ENCODE assay signal across 25 cellular contexts in the genomic region with DNA sequence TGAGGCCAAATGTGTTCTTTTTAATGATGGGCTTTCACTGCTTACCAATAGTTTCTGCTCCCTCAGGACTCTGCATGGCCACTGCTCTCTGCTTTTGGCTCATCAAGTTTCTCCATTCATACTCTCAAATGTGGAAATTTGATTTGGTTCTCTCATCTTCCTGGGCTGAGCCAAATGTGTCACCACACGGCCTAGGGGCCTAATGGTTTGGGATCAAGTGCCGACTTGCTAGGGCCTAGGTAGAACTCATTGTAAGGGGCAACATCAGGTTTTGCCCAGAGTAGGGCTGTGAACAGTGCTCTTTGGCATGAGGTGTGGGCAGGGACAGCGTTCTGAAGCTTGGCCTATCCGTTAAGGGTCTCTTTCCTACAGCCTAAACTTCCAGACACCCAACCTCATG. TPM values are rescaled to one million over a fixed set of nuclear protein-coding genes. Genes with fewer than 3 reads are reported as not detected.
"Had no signal": no experiment of that assay in that cellular context is flagged by ENCODE, and none has a peak within 500 bp of the region (broad histone marks: within the 10 kb centered on the region; RNA-seq: fewer than 3 reads in every experiment).

No MANE protein-coding gene starts in this region.

- H3K4me3 ChIP-seq: cardiac muscle cell, right lobe of liver, testis, upper lobe of right lung had no signal

- H3K4me3 Mint-ChIP-seq: activated CD8-positive, alpha-beta T cell treated with anti-CD3 and anti-CD28 coated beads for 36 hours; dendritic cell treated with granulocyte-macrophage colony-stimulating factor and Interleukin-4, amounts not matched to agents 40 ng/mL and 50 ng/mL, for 4 days; stimulated activated memory B cell treated with anti-CD40 and anti-IgM and Interleukin-4, amounts not matched to agents 10 μg/mL and 1 μg/mL and 100 μg/mL, for 72 hours; T-cell; WTC11 had no signal

- H3K9me3 Mint-ChIP-seq: activated CD8-positive, alpha-beta T cell treated with anti-CD3 and anti-CD28 coated beads for 36 hours; activated naive CD4-positive, alpha-beta T cell treated with anti-CD3 and anti-CD28 coated beads, Interleukin-2, amount 50 U/mL, for 72 hours; dendritic cell treated with granulocyte-macrophage colony-stimulating factor and Interleukin-4, amounts not matched to agents 40 ng/mL and 50 ng/mL, for 4 days; stimulated activated memory B cell treated with anti-CD40 and anti-IgM and Interleukin-4, amounts not matched to agents 10 μg/mL and 1 μg/mL and 100 μg/mL, for 72 hours; T-cell; WTC11 had no signal

- DNase-seq: activated CD4-positive, alpha-beta T cell treated with anti-CD3 and anti-CD28 coated beads for 4 hours; activated CD8-positive, alpha-beta memory T cell treated with anti-CD3 and anti-CD28 coated beads, Interleukin-2, amount 50 U/mL, for 4 hours; activated CD8-positive, alpha-beta T cell treated with anti-CD3 and anti-CD28 coated beads for 36 hours; activated gamma-delta T cell; effector CD8-positive, alpha-beta T cell; foreskin melanocyte; hypothalamus; islet precursor cell; right lobe of liver; small intestine; stimulated activated CD4-positive, alpha-beta T cell treated with anti-CD3 and anti-CD28 coated beads, Interleukin-15, amount 100 ng/mL, for 24 hours; stimulated activated CD4-positive, alpha-beta T cell treated with anti-CD3 and anti-CD28 coated beads, Interleukin-2, amount 100 ng/mL, for 48 hours; T-cell; testis; upper lobe of right lung had no signal

- H3K27ac Mint-ChIP-seq: activated CD8-positive, alpha-beta T cell treated with anti-CD3 and anti-CD28 coated beads for 36 hours; dendritic cell treated with granulocyte-macrophage colony-stimulating factor and Interleukin-4, amounts not matched to agents 40 ng/mL and 50 ng/mL, for 4 days; stimulated activated memory B cell treated with anti-CD40 and anti-IgM and Interleukin-4, amounts not matched to agents 10 μg/mL and 1 μg/mL and 100 μg/mL, for 72 hours; T-cell; WTC11 had no signal

- H3K27ac ChIP-seq: cardiac muscle cell, right lobe of liver, testis, upper lobe of right lung had no signal

- H3K9me3 ChIP-seq: right lobe of liver, testis, upper lobe of right lung had no signal

- H3K27me3 Mint-ChIP-seq: activated CD8-positive, alpha-beta T cell treated with anti-CD3 and anti-CD28 coated beads for 36 hours; dendritic cell treated with granulocyte-macrophage colony-stimulating factor and Interleukin-4, amounts not matched to agents 40 ng/mL and 50 ng/mL, for 4 days; stimulated activated memory B cell treated with anti-CD40 and anti-IgM and Interleukin-4, amounts not matched to agents 10 μg/mL and 1 μg/mL and 100 μg/mL, for 72 hours; T-cell had no signal

- FAIRE-seq: small intestine had no signal

- H3K36me3 ChIP-seq: cardiac muscle cell, right lobe of liver, upper lobe of right lung had no signal

- H3K27me3 ChIP-seq: cardiac muscle cell, right lobe of liver, testis, upper lobe of right lung had no signal

- ATAC-seq: activated CD8-positive, alpha-beta T cell treated with anti-CD3 and anti-CD28 coated beads for 36 hours; activated naive CD4-positive, alpha-beta T cell treated with anti-CD3 and anti-CD28 coated beads, Interleukin-2, amount 50 U/mL, for 72 hours; right lobe of liver; stimulated activated memory B cell treated with anti-CD40 and anti-IgM and Interleukin-4, amounts not matched to agents 10 μg/mL and 1 μg/mL and 100 μg/mL, for 72 hours; T-cell; upper lobe of right lung; WTC11 had no signal

- H3K36me3 Mint-ChIP-seq: stimulated activated memory B cell treated with anti-CD40 and anti-IgM and Interleukin-4, amounts not matched to agents 10 μg/mL and 1 μg/mL and 100 μg/mL, for 72 hours; T-cell had no signal

RNA-seq across cellular contexts. Expression of gene GUCA1B, which starts 26.8 kb away (rescaled TPM):
- polyA plus RNA-seq: cardiac muscle cell had no signal

RNA-seq across cellular contexts. Expression of gene GUCA1A, which starts 48.4 kb away (rescaled TPM):
- total RNA-seq: chondrocyte, lung microvascular endothelial cell, mononuclear cell, osteocyte, pulmonary artery endothelial cell, right lobe of liver, T-cell, upper lobe of right lung had no signal
